In the genomic region with DNA sequence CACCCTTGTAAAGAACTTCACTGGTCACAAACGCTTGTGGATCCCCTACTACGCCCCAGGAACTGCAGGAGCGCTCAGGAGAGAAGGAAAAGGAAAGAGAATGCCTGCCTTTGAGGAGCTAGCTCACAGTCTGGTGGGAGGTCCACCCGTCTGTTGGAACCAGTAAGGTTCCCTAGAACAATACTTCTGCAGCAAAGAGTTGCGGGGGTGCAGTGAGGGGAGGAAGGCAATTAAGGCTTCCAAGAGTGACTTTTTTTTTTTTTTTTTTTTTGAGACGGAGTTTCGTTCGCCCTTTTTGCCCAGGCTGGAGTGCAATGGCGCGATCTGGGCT, we compare ENCODE assay signal across 8 cellular contexts. TPM values are rescaled to one million over a fixed set of nuclear protein-coding genes. Genes with fewer than 3 reads are reported as not detected.
A peak's percentile ranks its signal among the peaks of the same experiment; 100 is the strongest.
DNase-seq lines count a peak whose midpoint lies in the region; ATAC-seq lines count a peak whose summit lies in the region.

No MANE protein-coding gene starts in this region.

- H3K36me3 ChIP-seq in iPS-18a (ENCODE audit: control insufficient read depth, low read depth, low read length): peaks cover 4% of the 10 kb centered on the region

- no peaks in the 10 kb centered on the region for H3K27me3 Mint-ChIP-seq in stimulated activated naive CD8-positive, alpha-beta T cell treated with anti-CD3 and anti-CD28 coated beads, Interleukin-15, Interleukin-2, amounts not matched to agents 100 ng/mL and 50 ng/mL, for 24 hours

- DNase-seq in activated CD4-positive, CD25-positive, alpha-beta regulatory T cell (lab: John Stamatoyannopoulos, UW): no peak
- no peak for DNase-seq in activated naive CD4-positive, alpha-beta T cell treated with anti-CD3 and anti-CD28 coated beads, Interleukin-2, amount 50 U/mL, for 72 hours (ENCODE audit: low spot score in 2 of 2)
- no peak for DNase-seq in kidney tubule cell (ENCODE audit: low spot score)

- H3K27ac ChIP-seq in iPS-18a (ENCODE audit: low read length): peak overlapping the region; percentile 96

- peak overlapping the region; percentile 85 for H3K4me3 Mint-ChIP-seq in stimulated activated naive CD8-positive, alpha-beta T cell treated with anti-CD3 and anti-CD28 coated beads, Interleukin-15, Interleukin-2, amounts not matched to agents 100 ng/mL and 50 ng/mL, for 24 hours

- H3K4me1 Mint-ChIP-seq in stimulated activated naive CD8-positive, alpha-beta T cell treated with anti-CD3 and anti-CD28 coated beads, Interleukin-15, Interleukin-2, amounts not matched to agents 100 ng/mL and 50 ng/mL, for 24 hours (ENCODE audit: low read depth): peaks cover 19% of the 10 kb centered on the region

- no peaks in the 10 kb centered on the region for H3K9me3 Mint-ChIP-seq in activated naive CD4-positive, alpha-beta T cell treated with anti-CD3 and anti-CD28 coated beads, Interleukin-2, amount 50 U/mL, for 72 hours
- no peaks in the 10 kb centered on the region for H3K9me3 Mint-ChIP-seq in stimulated activated naive CD8-positive, alpha-beta T cell treated with anti-CD3 and anti-CD28 coated beads, Interleukin-15, Interleukin-2, amounts not matched to agents 100 ng/mL and 50 ng/mL, for 24 hours

- no peaks in the 10 kb centered on the region for H3K9me3 ChIP-seq in iPS-18a (ENCODE audit: control insufficient read depth, low read depth, low read length)

- no peaks in the 10 kb centered on the region for H3K27me3 ChIP-seq in iPS-18a (ENCODE audit: control insufficient read depth, insufficient read depth, low read length)

- H3K9ac ChIP-seq in iPS-18a (ENCODE audit: low read length): peak overlapping the region; percentile 80

- peaks cover 6% of the 10 kb centered on the region for H3K4me1 ChIP-seq in iPS-18a (ENCODE audit: control insufficient read depth, low read depth, low read length)

- peaks cover 4 to 6% of the 10 kb centered on the region in 2 donors for H3K36me3 Mint-ChIP-seq in activated naive CD4-positive, alpha-beta T cell treated with anti-CD3 and anti-CD28 coated beads, Interleukin-2, amount 50 U/mL, for 72 hours
- H3K36me3 Mint-ChIP-seq in stimulated activated naive CD8-positive, alpha-beta T cell treated with anti-CD3 and anti-CD28 coated beads, Interleukin-15, Interleukin-2, amounts not matched to agents 100 ng/mL and 50 ng/mL, for 24 hours (ENCODE audit: low read depth): no peaks in the 10 kb centered on the region

- ATAC-seq in activated CD4-positive, CD25-positive, alpha-beta regulatory T cell treated with anti-CD3 and anti-CD28 coated beads, Interleukin-2, amount 50 U/mL, for 24 hours: peak; percentile 24 to 33
- peak; percentile 11 for ATAC-seq in HG03025 (IDR thresholded peaks at IDR 0.05; ENCODE audit: low FRiP score, unreplicated experiment)
- peak; percentile 53 to 58 for ATAC-seq in activated naive CD4-positive, alpha-beta T cell treated with anti-CD3 and anti-CD28 coated beads, Interleukin-2, amount 50 U/mL, for 72 hours
- ATAC-seq in GM18519 (IDR thresholded peaks at IDR 0.05; ENCODE audit: low FRiP score, unreplicated experiment): no peak

- H3K4me3 ChIP-seq in iPS-18a (ENCODE audit: low read length): peak overlapping the region; percentile 82

- peak overlapping the region; percentile 80 for H3K27ac Mint-ChIP-seq in activated naive CD4-positive, alpha-beta T cell treated with anti-CD3 and anti-CD28 coated beads, Interleukin-2, amount 50 U/mL, for 72 hours
- peak overlapping the region; percentile 88 for H3K27ac Mint-ChIP-seq in stimulated activated naive CD8-positive, alpha-beta T cell treated with anti-CD3 and anti-CD28 coated beads, Interleukin-15, Interleukin-2, amounts not matched to agents 100 ng/mL and 50 ng/mL, for 24 hours

RNA-seq across cellular contexts. Expression of a gene that starts 0.3 kb away (rescaled TPM):
- 1 to 10 TPM; 2.0 to 8.4 TPM for total RNA-seq in activated naive CD4-positive, alpha-beta T cell treated with anti-CD3 and anti-CD28 coated beads, Interleukin-2, amount 50 U/mL, for 72 hours

RNA-seq across cellular contexts. Expression of a gene that starts 6.6 kb away (rescaled TPM):
- 10 to 100 TPM; 16.8 to 19.5 TPM for total RNA-seq in activated naive CD4-positive, alpha-beta T cell treated with anti-CD3 and anti-CD28 coated beads, Interleukin-2, amount 50 U/mL, for 72 hours
